Comparison of ENCODE assay signal across 25 cellular contexts in genomic region chr1:240484804-240485441, GRCh38.
"Had no signal": no experiment of that assay in that cellular context is flagged by ENCODE, and none has a peak within 500 bp of the region (broad histone marks: within the 10 kb centered on the region; RNA-seq: fewer than 3 reads in every experiment).

No MANE protein-coding gene starts in this region.

- ATAC-seq: activated CD8-positive, alpha-beta memory T cell treated with anti-CD3 and anti-CD28 coated beads, Interleukin-2, amount 10 ng/mL, durations not matched to agents 7 days and 5 days; Panc1; Right ventricle myocardium inferior; T-cell had no signal

- H3K36me3 ChIP-seq: breast epithelium had no signal

- DNase-seq: activated B cell treated with CpG ODN at 0.5 μM for 24 hours; activated CD4-positive, alpha-beta T cell treated with anti-CD3 and anti-CD28 coated beads for 1 hour; activated CD4-positive, alpha-beta T cell treated with anti-CD3 and anti-CD28 coated beads, Interleukin-2, amount 10 ng/mL, durations not matched to agents 24 days and 14 days; activated CD4-positive, alpha-beta T cell treated with anti-CD3 and anti-CD28 coated beads, Interleukin-2, amount 50 U/mL, for 48 hours; activated CD8-positive, alpha-beta memory T cell treated with anti-CD3 and anti-CD28 coated beads, Interleukin-2, amount 10 ng/mL, durations not matched to agents 7 days and 5 days; activated effector memory CD4-positive, alpha-beta T cell treated with Interleukin-2 at 50 U/mL for 16 hours; activated naive CD4-positive, alpha-beta T cell; activated T-cell treated with anti-CD3 and anti-CD28 coated beads, Interleukin-2, amount 50 U/mL, for 24 hours; aorta; caudate nucleus; KG1; NCI-H1048; NCI-H146; NCI-H1930; NCI-H2107; NCI-H446; NCI-H526; RPMI8226; T-cell; T-helper 2 cell; T1000 had no signal

- H3K27ac ChIP-seq: breast epithelium, SK-N-MC had no signal

- H3K9me3 ChIP-seq: breast epithelium had no signal

- H3K27me3 ChIP-seq: breast epithelium had no signal

- H3K4me1 ChIP-seq: breast epithelium had no signal

- H3K4me3 ChIP-seq: breast epithelium, SK-N-MC had no signal
